Comparison of ENCODE assay signal across 8 cellular contexts in the genomic region with DNA sequence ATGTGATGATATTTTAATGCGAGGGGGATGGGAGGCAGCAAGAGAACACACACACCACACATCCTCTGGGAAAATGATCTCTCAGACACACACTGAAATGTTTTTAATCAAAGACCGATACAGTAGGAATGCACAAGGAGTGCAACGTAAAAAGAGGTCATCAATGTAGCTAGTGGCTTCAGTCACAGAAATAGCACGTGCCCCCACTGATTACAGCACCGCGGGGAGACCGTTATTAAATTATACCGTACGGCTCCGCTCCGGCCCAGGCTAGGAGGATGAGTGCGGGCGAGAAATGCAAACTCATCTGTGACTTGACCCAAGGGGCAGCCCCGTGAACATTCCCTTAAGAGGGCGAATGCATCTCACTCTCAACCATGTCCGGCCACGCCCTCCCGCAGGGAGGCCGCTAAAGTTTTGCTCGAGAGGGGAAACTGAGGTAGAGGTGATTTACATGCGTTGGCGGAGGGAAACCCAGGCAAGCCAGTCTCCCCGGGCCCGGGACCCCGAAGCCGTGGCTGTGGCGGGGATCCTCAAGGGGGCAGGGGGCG. TPM values are rescaled to one million over a fixed set of nuclear protein-coding genes. Genes with fewer than 3 reads are reported as not detected.
DNase-seq lines count a peak whose midpoint lies in the region; ATAC-seq and TF ChIP-seq lines count a peak whose summit lies in the region.

No MANE protein-coding gene starts in this region.

- H3K4me1 ChIP-seq in Karpas-422 (ENCODE audit: low read length) (peaks cover 69% of the 10 kb centered on the region), thyroid gland (peaks cover 15 to 19% of the 10 kb centered on the region in 2 donors)

- TF ChIP-seq POLR2A in thyroid gland (IDR thresholded peaks at IDR 0.05): no peak

- H3K9ac ChIP-seq in Karpas-422 (ENCODE audit: low read length): peak overlapping the region; percentile 85

- peak overlapping the region; percentile 77 for H3K27ac ChIP-seq in Karpas-422 (ENCODE audit: low read length)
- peak overlapping the region; percentile 77 to 92 (median 89) for H3K27ac ChIP-seq in thyroid gland

- H3K9me3 ChIP-seq in Karpas-422 (ENCODE audit: low read length) (no peaks in the 10 kb centered on the region), thyroid gland (no peaks in the 10 kb centered on the region)

- intact Hi-C loops in thyroid gland (cut with DNase I): no loop called here

- H4K20me1 ChIP-seq in Karpas-422 (ENCODE audit: insufficient read depth, low read depth, low read length): peaks cover 13% of the 10 kb centered on the region; the same call in 1 of the 2 replicates

- TF ChIP-seq CTCF in GM12865 (IDR thresholded peaks at IDR 0.05; ENCODE audit: insufficient read depth, low read depth, low read length, missing control alignments): no peak
- no peak for TF ChIP-seq CTCF in neural crest cell (conservative IDR thresholded peaks at IDR 0.05)
- peak in 1 of 6 experiments; percentile 6 for TF ChIP-seq CTCF in thyroid gland (IDR thresholded peaks at IDR 0.05)

- ATAC-seq in GM21723 (IDR thresholded peaks at IDR 0.05; ENCODE audit: unreplicated experiment): peak; percentile 68

- WGBS in thyroid gland, 2 donors: 0 to 1% methylated on average over 11 to 22 of the region's 28 CpGs

- H3K27ac Mint-ChIP-seq in neural crest cell (ENCODE audit: unreplicated experiment): peak overlapping the region; percentile 97

- H2AFZ ChIP-seq in Karpas-422 (ENCODE audit: low read length): peak overlapping the region; percentile 48; the same call in 1 of the 2 replicates

- H3K36me3 ChIP-seq in Karpas-422 (ENCODE audit: insufficient read depth, low read length) (peaks cover 33% of the 10 kb centered on the region; the same call in 1 of the 2 replicates), thyroid gland (no peaks in the 10 kb centered on the region)

- H3K27me3 Mint-ChIP-seq in neural crest cell (ENCODE audit: low read depth): no peaks in the 10 kb centered on the region

- peak; percentile 80 for DNase-seq in GM12865 (ENCODE audit: low read depth)
- DNase-seq in Karpas-422: peak; percentile 89
- peak; percentile 64 for DNase-seq in activated T-cell treated with anti-CD3 and anti-CD28 coated beads for 48 hours (ENCODE audit: low read depth)
- peak; percentile 13 for DNase-seq in fibroblast of the conjunctiva (ENCODE audit: low read depth)
- no peak for DNase-seq in neural crest cell (ENCODE audit: low read depth, low spot score)
- DNase-seq in thyroid gland: peak; percentile 44 to 49
- DNase-seq in KBM-7: no peak

- H3K27me3 ChIP-seq in Karpas-422 (ENCODE audit: low read length) (no peaks in the 10 kb centered on the region), thyroid gland (no peaks in the 10 kb centered on the region)

- H3K9me2 ChIP-seq in Karpas-422 (replicated peaks; ENCODE audit: insufficient read depth, low read length): no peaks in the 10 kb centered on the region

- in situ Hi-C loops in KBM-7 (cut with MboI; ENCODE audit: low pct_unique_long_range_greater_than_20kb, low sequenced_read_pairs): no loop called here

- H3K4me2 ChIP-seq in Karpas-422 (ENCODE audit: low read depth, low read length, poor library complexity, severe bottlenecking): peak overlapping the region; percentile 86

- H3K4me3 Mint-ChIP-seq in neural crest cell: peak overlapping the region; percentile 95

- no peaks in the 10 kb centered on the region for H3K36me3 Mint-ChIP-seq in neural crest cell (ENCODE audit: low read depth)

- H3K4me3 ChIP-seq in GM12865 (ENCODE audit: low read depth, low read length): peak overlapping the region; percentile 77
- H3K4me3 ChIP-seq in Karpas-422 (ENCODE audit: low read length): peak overlapping the region; percentile 85
- H3K4me3 ChIP-seq in thyroid gland (replicated peaks in 1 of 3): peak overlapping the region; percentile 54 to 91 (median 79)

- peaks cover 54% of the 10 kb centered on the region for H3K4me1 Mint-ChIP-seq in neural crest cell

- peaks cover 98% of the 10 kb centered on the region for H3K79me2 ChIP-seq in Karpas-422 (ENCODE audit: low read length)

- H3K9me3 Mint-ChIP-seq in neural crest cell: no peaks in the 10 kb centered on the region

RNA-seq across cellular contexts. Expression of gene UBR4, which starts 0.6 kb away (rescaled TPM):
- 135 and 201 TPM in 2 replicates for total RNA-seq in Karpas-422 (2014; rRNA removed; shearing (Covaris generic); ENCODE audit: low replicate concordance)
- total RNA-seq in neural crest cell (114 and 125 TPM in 2 replicates), thyroid gland (100 to 1,000 TPM; 110 to 221 (median 160) TPM)

RNA-seq across cellular contexts. Expression of gene EMC1, which starts 41.8 kb away (rescaled TPM):
- total RNA-seq in Karpas-422 (2014; rRNA removed; shearing (Covaris generic); ENCODE audit: low replicate concordance): 18.1 and 22.8 TPM in 2 replicates
- 57.2 and 61.8 TPM in 2 replicates for total RNA-seq in neural crest cell
- total RNA-seq in thyroid gland: 10 to 100 TPM; 32.8 to 54.1 (median 43.0) TPM

RNA-seq across cellular contexts. Expression of gene MRTO4, which starts 42.1 kb away (rescaled TPM):
- total RNA-seq in Karpas-422 (2014; rRNA removed; shearing (Covaris generic); ENCODE audit: low replicate concordance): 15.4 and 31.0 TPM in 2 replicates
- total RNA-seq in neural crest cell (57.3 and 58.3 TPM in 2 replicates), thyroid gland (10 to 100 TPM; 16.0 to 19.5 (median 17.5) TPM)

Comparison
In these comparisons a context has a peak if more than half of its experiments do, and no peak if none do; other contexts are left out.
1. DNase-seq: peak in GM12865 (single experiment), Karpas-422 (single experiment), activated T-cell treated with anti-CD3 and anti-CD28 coated beads for 48 hours (single experiment), fibroblast of the conjunctiva (single experiment) and thyroid gland (2 of 2); none in neural crest cell (single experiment) and KBM-7 (single experiment).
2. Peak in every context shown above with its lines, with median percentiles within 50 percentile points of each other: H3K4me3 ChIP-seq.